ENCODE assay signal across 8 cellular contexts in the genomic region with DNA sequence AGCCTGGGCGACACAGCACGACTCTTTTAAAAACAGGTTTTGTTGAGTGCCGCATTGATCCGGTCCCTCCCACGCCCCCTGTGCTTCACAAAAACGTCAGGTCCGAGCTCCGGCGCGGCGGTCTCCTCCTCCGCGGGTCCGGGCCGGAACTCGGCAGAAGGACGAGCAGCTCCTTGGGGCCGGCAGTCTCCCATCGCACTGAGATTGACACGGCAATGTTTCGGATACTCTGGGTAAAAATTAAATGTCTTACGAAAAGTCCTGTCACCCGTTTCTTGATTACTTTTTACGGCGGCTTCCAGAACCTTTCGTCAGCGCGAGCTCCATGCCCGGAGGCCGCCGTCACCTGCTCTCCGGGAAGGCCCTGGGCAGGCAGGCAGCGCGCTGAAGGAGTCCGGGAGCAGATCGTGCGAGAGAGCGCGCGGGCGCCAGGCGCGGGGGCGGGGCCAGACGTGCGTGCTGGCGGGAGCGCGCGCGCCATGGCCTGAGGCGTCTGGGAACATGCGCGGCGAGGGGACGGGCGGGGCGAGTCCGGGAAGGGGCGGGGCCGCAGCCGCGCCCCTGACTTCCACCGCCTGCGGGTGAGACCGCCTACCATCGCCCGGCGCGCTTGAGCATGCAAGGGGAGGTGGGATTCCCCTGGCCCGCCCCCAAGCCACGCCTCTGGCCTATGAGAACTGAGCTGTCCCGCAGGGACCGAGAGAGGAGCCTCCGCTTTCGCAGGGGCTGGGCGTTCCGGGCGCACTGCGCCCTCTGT. TPM values are rescaled to one million over a fixed set of nuclear protein-coding genes. Genes with fewer than 3 reads are reported as not detected.
A peak's percentile ranks its signal among the peaks of the same experiment; 100 is the strongest.
DNase-seq lines count a peak whose midpoint lies in the region; ATAC-seq and FAIRE-seq lines count a peak whose summit lies in the region.

No MANE protein-coding gene starts in this region.

- H3K27me3 ChIP-seq in BLaER1 = no peaks in the 10 kb centered on the region

- peaks cover 30% of the 10 kb centered on the region for H3K36me3 ChIP-seq in BLaER1

- peak; percentile 78 for FAIRE-seq in colon (lab: Jason Lieb, UNC)

- H3K4me3 ChIP-seq in BLaER1 = peak overlapping the region; percentile 73

- H3K27ac ChIP-seq in BLaER1 = peak overlapping the region; percentile 71

- peak overlapping the region; percentile 83 for H3K4me2 ChIP-seq in BLaER1

- H3K4me1 ChIP-seq in BLaER1 = peaks cover 22% of the 10 kb centered on the region

- H4K20me1 ChIP-seq in BLaER1 = no peaks in the 10 kb centered on the region

- intact Hi-C loops in left colon (cut with DNase I, micrococcal nuclease) = no loop called here

- H3K9me3 ChIP-seq in BLaER1 = no peaks in the 10 kb centered on the region

- H3K9ac ChIP-seq in BLaER1 = peak overlapping the region; percentile 81

- peak; percentile 96 for ATAC-seq in GM19324 (IDR thresholded peaks at IDR 0.05; ENCODE audit: low FRiP score, unreplicated experiment)
- peak; percentile 89 for ATAC-seq in HG03460 (IDR thresholded peaks at IDR 0.05; ENCODE audit: unreplicated experiment)
- ATAC-seq in left colon = peak; percentile 95

- peak; percentile 83 for DNase-seq in NCI-H524 treated with DMSO at 0.1 percent for 48 hours (lab: John Stamatoyannopoulos, UW)
- DNase-seq in activated CD4-positive, alpha-beta T cell treated with anti-CD3 and anti-CD28 coated beads for 48 hours = peak; percentile 100
- peak; percentile 100 for DNase-seq in left colon
- DNase-seq in stimulated activated CD4-positive, alpha-beta T cell treated with anti-CD3 and anti-CD28 coated beads, Interleukin-1b, Interleukin-23, amount 100 ng/mL, for 4 hours (ENCODE audit: low read depth in 2 of 2) = peak; percentile 98 to 99

RNA-seq across cellular contexts. Expression of gene SRL, which starts 11.7 kb away (rescaled TPM):
- under 1 TPM; 0.46 to 0.50 TPM for total RNA-seq in left colon

RNA-seq across cellular contexts. Expression of gene TFAP4, which starts 19.3 kb away (rescaled TPM):
- total RNA-seq in left colon = 1 to 10 TPM; 8.5 to 9.4 TPM

Comparison
In these comparisons a context has a peak if more than half of its experiments do, and no peak if none do; other contexts are left out.
1. Peak in every context shown above with its lines: DNase-seq, ATAC-seq, H3K4me3 ChIP-seq and H3K27ac ChIP-seq.